In the genomic region with DNA sequence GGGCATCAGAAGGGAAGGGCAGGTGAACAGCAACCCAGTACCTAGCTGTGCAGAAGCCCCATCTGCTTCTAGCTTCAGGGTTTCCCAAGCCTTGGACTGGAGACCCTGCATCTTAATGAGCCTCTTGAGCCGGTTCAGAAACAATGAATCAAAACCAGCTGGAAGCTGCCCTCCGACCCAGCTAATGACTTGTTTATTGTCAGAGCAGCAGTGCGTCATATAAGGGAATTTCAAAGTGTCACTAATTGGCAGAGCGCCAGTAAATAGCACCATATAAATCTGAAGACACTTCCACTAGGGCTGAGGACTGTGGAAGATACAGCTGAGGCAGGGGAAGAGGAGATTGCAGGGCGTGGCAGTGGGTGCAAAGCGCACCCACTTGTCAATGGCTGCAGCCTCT, we compare ENCODE assay signal across 14 cellular contexts. TPM values are rescaled to one million over a fixed set of nuclear protein-coding genes. Genes with fewer than 3 reads are reported as not detected.
DNase-seq lines count a peak whose midpoint lies in the region; TF ChIP-seq lines count a peak whose summit lies in the region.
"Had no signal": no experiment of that assay in that cellular context is flagged by ENCODE, and none has a peak within 500 bp of the region (broad histone marks: within the 10 kb centered on the region; RNA-seq: fewer than 3 reads in every experiment).

No MANE protein-coding gene starts in this region.

- no peaks in the 10 kb centered on the region for H3K27me3 ChIP-seq in BE2C
- H3K27me3 ChIP-seq: left lung had no signal

- peak; percentile 62 for DNase-seq in ELF-1 (ENCODE audit: low read depth, low spot score)
- peak; percentile 81 for DNase-seq in NCI-H146 treated with DMSO at 0.1 percent for 48 hours (lab: John Stamatoyannopoulos, UW; ENCODE audit: unreplicated experiment)
- peak; percentile 66 for DNase-seq in epithelial cell of proximal tubule (ENCODE audit: low read depth)
- DNase-seq in renal cortical epithelial cell (ENCODE audit: low read depth), result peak; percentile 92
- no peak for DNase-seq in activated T-cell treated with anti-CD3 and anti-CD28 coated beads for 4 hours
- no peak for DNase-seq in BE2C
- DNase-seq in effector CD4-positive, alpha-beta T cell, result no peak
- DNase-seq: activated CD4-positive, alpha-beta T cell treated with anti-CD3 and anti-CD28 coated beads for 36 hours; activated gamma-delta T cell treated with Interleukin-2 at 50 U/mL for 16 hours; DND-41; left lung; stimulated activated CD4-positive, alpha-beta T cell treated with anti-CD3 and anti-CD28 coated beads, Interleukin-4, amount 100 ng/mL, for 1 hour; stimulated activated naive CD8-positive, alpha-beta T cell treated with anti-CD3 and anti-CD28 coated beads, Interleukin-15, Interleukin-2, amounts not matched to agents 100 U/mL and 50 U/mL, for 24 hours had no signal

- H3K9me3 ChIP-seq in BE2C, result no peaks in the 10 kb centered on the region

- no peaks in the 10 kb centered on the region for H3K36me3 ChIP-seq in BE2C
- H3K36me3 ChIP-seq: left lung had no signal

- H3K4me3 ChIP-seq in epithelial cell of proximal tubule (ENCODE audit: low read depth, low read length), result no peak overlapping the region
- H3K4me3 ChIP-seq in BE2C (ENCODE audit: low read depth, low read length), result no peak overlapping the region
- H3K4me3 ChIP-seq: left lung, SK-N-MC had no signal

- H3K4me1 ChIP-seq in BE2C, result no peaks in the 10 kb centered on the region
- H3K4me1 ChIP-seq: left lung had no signal

- no peak for TF ChIP-seq CTCF in epithelial cell of proximal tubule (conservative IDR thresholded peaks at IDR 0.05; ENCODE audit: low read depth, low read length)
- TF ChIP-seq CTCF in BE2C (IDR thresholded peaks at IDR 0.05; ENCODE audit: low read depth, low read length), result no peak

RNA-seq across cellular contexts. Expression of a gene that starts 57.5 kb away (rescaled TPM):
- 18.2 and 24.9 TPM in 2 replicates for total RNA-seq in epithelial cell of proximal tubule
- 28.9 and 46.7 TPM in 2 replicates for total RNA-seq in renal cortical epithelial cell
- polyA plus RNA-seq in BE2C (2012; ENCODE audit: insufficient read depth, insufficient read length, low read depth), result 72.1 TPM

RNA-seq across cellular contexts. Expression of a gene that starts 57.6 kb away (rescaled TPM):
- total RNA-seq in epithelial cell of proximal tubule (26.0 and 28.1 TPM in 2 replicates), renal cortical epithelial cell (45.2 and 64.9 TPM in 2 replicates)
- polyA plus RNA-seq in BE2C (2012; ENCODE audit: insufficient read depth, insufficient read length, low read depth), result 29.3 TPM

Comparison
In these comparisons a context has a peak if more than half of its experiments do, and no peak if none do; other contexts are left out.
1. DNase-seq: peak in ELF-1 (single experiment), NCI-H146 treated with DMSO at 0.1 percent for 48 hours (single experiment), epithelial cell of proximal tubule (single experiment) and renal cortical epithelial cell (single experiment); none in activated T-cell treated with anti-CD3 and anti-CD28 coated beads for 4 hours (single experiment), BE2C (single experiment) and effector CD4-positive, alpha-beta T cell (single experiment).